8 cellular contexts compared by ENCODE assay signal in the genomic region with DNA sequence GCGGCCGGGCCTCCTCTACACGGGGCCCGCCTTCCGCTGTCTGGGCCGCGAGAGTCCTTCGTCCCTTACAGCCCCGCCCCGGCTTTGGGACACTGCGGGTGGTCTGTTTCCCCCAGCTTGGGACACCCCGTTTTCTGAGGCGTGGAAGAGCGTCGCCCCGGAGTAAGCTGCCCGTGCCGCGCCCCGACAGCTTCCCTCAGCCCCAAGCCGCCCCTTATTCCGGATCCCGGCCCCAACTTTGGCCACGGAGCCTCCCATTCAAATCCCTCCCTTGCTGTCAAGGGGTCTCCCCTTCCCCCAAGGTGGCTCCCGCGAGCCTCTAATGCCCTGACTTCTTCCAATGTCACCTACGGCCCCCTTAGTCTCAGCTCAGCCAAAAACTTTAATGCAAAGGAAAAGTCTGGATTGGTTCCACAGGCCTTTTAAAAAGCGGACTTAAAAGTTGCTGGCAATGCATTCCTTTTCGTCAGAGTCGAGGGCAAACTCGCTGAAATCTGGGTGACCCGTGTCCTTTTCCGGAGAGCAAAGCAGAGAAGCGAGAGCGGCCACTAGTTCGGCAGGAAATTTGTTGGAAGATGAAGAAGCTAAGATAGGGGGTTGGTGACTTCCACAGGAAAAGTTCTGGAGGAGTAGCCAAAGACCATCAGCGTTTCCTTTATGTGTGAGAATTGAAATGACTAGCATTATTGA. TPM values are rescaled to one million over a fixed set of nuclear protein-coding genes. Genes with fewer than 3 reads are reported as not detected.
DNase-seq lines count a peak whose midpoint lies in the region; ATAC-seq and TF ChIP-seq lines count a peak whose summit lies in the region.

No MANE protein-coding gene starts in this region.

- peaks cover 4% of the 10 kb centered on the region for H3K27me3 Mint-ChIP-seq in neural crest cell (ENCODE audit: low read depth)

- H3K36me3 Mint-ChIP-seq in neural crest cell (ENCODE audit: low read depth) = peaks cover 2% of the 10 kb centered on the region

- H3K9me3 Mint-ChIP-seq in neural crest cell = no peaks in the 10 kb centered on the region

- H3K9me3 ChIP-seq in BE2C = no peaks in the 10 kb centered on the region

- peak; percentile 23 for DNase-seq in BE2C
- no peak for DNase-seq in H7
- peak; percentile 32 for DNase-seq in fibroblast of mammary gland (ENCODE audit: low read depth)
- no peak for DNase-seq in neural crest cell (ENCODE audit: low read depth, low spot score)
- no peak for DNase-seq in NCI-H2107 treated with DMSO at 0.1 percent for 48 hours (lab: John Stamatoyannopoulos, UW; ENCODE audit: unreplicated experiment)

- H3K27ac Mint-ChIP-seq in neural crest cell (ENCODE audit: unreplicated experiment) = peak overlapping the region; percentile 94

- TF ChIP-seq CTCF in BE2C (IDR thresholded peaks at IDR 0.05; ENCODE audit: low read depth, low read length) (no peak; the same call in 1 of the 2 replicates), WI38 (IDR thresholded peaks at IDR 0.05; ENCODE audit: low read depth, low read length) (no peak), fibroblast of mammary gland (conservative IDR thresholded peaks at IDR 0.05; ENCODE audit: control insufficient read depth, insufficient read depth, low read depth, low read length) (no peak), neural crest cell (conservative IDR thresholded peaks at IDR 0.05) (no peak)

- peaks cover 6% of the 10 kb centered on the region; the same call in 1 of the 2 replicates for H3K4me1 ChIP-seq in BE2C

- H3K4me3 ChIP-seq in BE2C (ENCODE audit: low read depth, low read length) (peak overlapping the region; percentile 95), H7 (ENCODE audit: insufficient read depth, low read depth, low read length) (peak overlapping the region; percentile 87), WI38 (ENCODE audit: low read depth, low read length) (peak overlapping the region; percentile 93), fibroblast of mammary gland (ENCODE audit: control insufficient read depth, low read depth, low read length) (peak overlapping the region; percentile 66)

- peak overlapping the region; percentile 96 for H3K4me3 Mint-ChIP-seq in neural crest cell

- ATAC-seq in GM18868 (IDR thresholded peaks at IDR 0.05; ENCODE audit: unreplicated experiment) (no peak), GM19351 (IDR thresholded peaks at IDR 0.05; ENCODE audit: unreplicated experiment) (no peak)

- H3K36me3 ChIP-seq in BE2C (no peaks in the 10 kb centered on the region), H7 (replicated peaks; ENCODE audit: control insufficient read depth, insufficient read depth, low read length) (no peaks in the 10 kb centered on the region)

- peaks cover 36% of the 10 kb centered on the region for H3K4me1 Mint-ChIP-seq in neural crest cell

- H3K27me3 ChIP-seq in BE2C = no peaks in the 10 kb centered on the region
- H3K27me3 ChIP-seq in H7 (ENCODE audit: control insufficient read depth, insufficient read depth, low read length) = no peaks in the 10 kb centered on the region

RNA-seq across cellular contexts. Expression of gene EXOSC2, which starts 19.9 kb away (rescaled TPM):
- polyA plus RNA-seq in BE2C (2012; ENCODE audit: insufficient read depth, insufficient read length, low read depth) = 74.2 TPM
- total RNA-seq in H7 (2014; rRNA removed; shearing (Covaris generic)) = 53.1 and 61.9 TPM in 2 replicates
- 98.8 and 103 TPM in 2 replicates for total RNA-seq in neural crest cell

RNA-seq across cellular contexts. Expression of gene PRDM12, which starts 49.0 kb away (rescaled TPM):
- 0.40 TPM for polyA plus RNA-seq in BE2C (2012; ENCODE audit: insufficient read depth, insufficient read length, low read depth)
- total RNA-seq in H7 (2014; rRNA removed; shearing (Covaris generic)) = 0.11 and 0.31 TPM in 2 replicates
- total RNA-seq in neural crest cell = 2.2 and 2.5 TPM in 2 replicates

Comparison
In these comparisons a context has a peak if more than half of its experiments do, and no peak if none do; other contexts are left out.
1. DNase-seq: peak in BE2C (single experiment) and fibroblast of mammary gland (single experiment); none in H7 (single experiment), neural crest cell (single experiment) and NCI-H2107 treated with DMSO at 0.1 percent for 48 hours (single experiment).
2. Peak in every context shown above with its lines, with median percentiles within 50 percentile points of each other: H3K4me3 ChIP-seq.